In the genomic region with DNA sequence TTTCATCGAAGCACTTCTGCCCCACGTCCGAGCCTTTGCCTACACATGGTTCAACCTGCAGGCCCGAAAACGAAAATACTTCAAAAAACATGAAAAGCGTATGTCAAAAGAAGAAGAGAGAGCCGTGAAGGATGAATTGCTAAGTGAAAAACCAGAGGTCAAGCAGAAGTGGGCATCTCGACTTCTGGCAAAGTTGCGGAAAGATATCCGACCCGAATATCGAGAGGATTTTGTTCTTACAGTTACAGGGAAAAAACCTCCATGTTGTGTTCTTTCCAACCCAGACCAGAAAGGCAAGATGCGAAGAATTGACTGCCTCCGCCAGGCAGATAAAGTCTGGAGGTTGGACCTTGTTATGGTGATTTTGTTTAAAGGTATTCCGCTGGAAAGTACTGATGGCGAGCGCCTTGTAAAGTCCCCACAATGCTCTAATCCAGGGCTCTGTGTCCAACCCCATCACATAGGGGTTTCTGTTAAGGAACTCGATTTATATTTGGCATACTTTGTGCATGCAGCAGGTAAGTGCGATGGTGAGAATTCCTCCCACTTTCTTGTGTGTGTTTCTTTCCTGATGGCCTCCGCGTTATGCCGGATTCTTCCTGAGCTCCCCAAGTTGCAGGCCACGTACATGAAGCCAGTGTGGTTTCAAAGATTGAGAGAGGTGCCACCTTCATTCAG, we compare ENCODE assay signal across 17 cellular contexts. TPM values are rescaled to one million over a fixed set of nuclear protein-coding genes. Genes with fewer than 3 reads are reported as not detected.
DNase-seq lines count a peak whose midpoint lies in the region; ATAC-seq, FAIRE-seq and TF ChIP-seq lines count a peak whose summit lies in the region.
"Had no signal": no experiment of that assay in that cellular context is flagged by ENCODE, and none has a peak within 500 bp of the region (broad histone marks: within the 10 kb centered on the region; RNA-seq: fewer than 3 reads in every experiment).

No MANE protein-coding gene starts in this region.

- no peaks in the 10 kb centered on the region; the same call in 2 of the 3 replicates for H3K9me3 Mint-ChIP-seq in GM23338
- H3K9me3 Mint-ChIP-seq in astrocyte (ENCODE audit: unreplicated experiment): no peaks in the 10 kb centered on the region
- no peaks in the 10 kb centered on the region for H3K9me3 Mint-ChIP-seq in stimulated activated memory B cell treated with anti-CD40 and anti-IgM and Interleukin-4, amounts not matched to agents 10 μg/mL and 1 μg/mL and 100 μg/mL, for 72 hours
- H3K9me3 Mint-ChIP-seq: activated naive CD4-positive, alpha-beta T cell treated with anti-CD3 and anti-CD28 coated beads for 36 hours; CD8-positive, alpha-beta T cell had no signal

- H3K36me3 Mint-ChIP-seq in GM23338 (ENCODE audit: low read depth) (peaks cover 3% of the 10 kb centered on the region; the same call in 1 of the 3 replicates), astrocyte (ENCODE audit: low read depth, unreplicated experiment) (peaks cover 3% of the 10 kb centered on the region)
- no peaks in the 10 kb centered on the region for H3K36me3 Mint-ChIP-seq in stimulated activated memory B cell treated with anti-CD40 and anti-IgM and Interleukin-4, amounts not matched to agents 10 μg/mL and 1 μg/mL and 100 μg/mL, for 72 hours

- peaks cover 24% of the 10 kb centered on the region for H3K4me1 ChIP-seq in GM23338 (ENCODE audit: insufficient read depth)
- H3K4me1 ChIP-seq in astrocyte (ENCODE audit: insufficient read depth, low read length): no peaks in the 10 kb centered on the region

- H3K27me3 Mint-ChIP-seq in GM23338 (ENCODE audit: insufficient read depth, low read depth, poor library complexity) (peaks cover 15% of the 10 kb centered on the region), astrocyte (ENCODE audit: low read depth, unreplicated experiment) (peaks cover 16% of the 10 kb centered on the region)
- H3K27me3 Mint-ChIP-seq in stimulated activated memory B cell treated with anti-CD40 and anti-IgM and Interleukin-4, amounts not matched to agents 10 μg/mL and 1 μg/mL and 100 μg/mL, for 72 hours: peaks cover 21% of the 10 kb centered on the region

- H3K4me3 ChIP-seq in GM23338 (no peak overlapping the region), astrocyte (ENCODE audit: insufficient read depth, low read depth, low read length) (no peak overlapping the region)
- H3K4me3 ChIP-seq: smooth muscle cell had no signal

- H3K79me2 ChIP-seq in GM23338 (replicated peaks; ENCODE audit: insufficient read depth): no peaks in the 10 kb centered on the region; the same call in 1 of the 2 replicates
- peaks cover 14% of the 10 kb centered on the region for H3K79me2 ChIP-seq in astrocyte (ENCODE audit: insufficient read depth, low read length)

- no peak for FAIRE-seq in astrocyte (lab: Jason Lieb, UNC)
- FAIRE-seq in H54 (lab: Jason Lieb, UNC): no peak
- FAIRE-seq: endothelial cell of umbilical vein had no signal

- H3K4me1 Mint-ChIP-seq in GM23338 (peaks cover 22% of the 10 kb centered on the region), astrocyte (ENCODE audit: low read depth, unreplicated experiment) (no peaks in the 10 kb centered on the region)
- peaks cover 5% of the 10 kb centered on the region for H3K4me1 Mint-ChIP-seq in stimulated activated memory B cell treated with anti-CD40 and anti-IgM and Interleukin-4, amounts not matched to agents 10 μg/mL and 1 μg/mL and 100 μg/mL, for 72 hours

- H3K9ac ChIP-seq in astrocyte (ENCODE audit: low read length): no peak overlapping the region

- H3K27ac ChIP-seq in GM23338 (ENCODE audit: low read depth) (no peak overlapping the region), astrocyte (ENCODE audit: low read depth, low read length) (no peak overlapping the region), substantia nigra (ENCODE audit: low read depth, low read length, poor library complexity, severe bottlenecking) (peak overlapping the region; percentile 75)
- H3K27ac ChIP-seq: foreskin keratinocyte had no signal

- H2AFZ ChIP-seq in GM23338 (0 out of 2 replicates have a peak overlapping the region, but pooled peaks have one; percentile 19), astrocyte (ENCODE audit: low read depth, low read length) (no peak overlapping the region)

- H3K4me2 ChIP-seq in GM23338 (0 out of 2 replicates have a peak overlapping the region, but pooled peaks have one; percentile 33), astrocyte (ENCODE audit: low read length) (peak overlapping the region; percentile 51)
- H3K4me2 ChIP-seq: smooth muscle cell had no signal

- no peak overlapping the region for H3K27ac Mint-ChIP-seq in GM23338
- no peak overlapping the region for H3K27ac Mint-ChIP-seq in astrocyte (ENCODE audit: unreplicated experiment)
- no peak overlapping the region for H3K27ac Mint-ChIP-seq in stimulated activated memory B cell treated with anti-CD40 and anti-IgM and Interleukin-4, amounts not matched to agents 10 μg/mL and 1 μg/mL and 100 μg/mL, for 72 hours
- H3K27ac Mint-ChIP-seq: activated naive CD4-positive, alpha-beta T cell treated with anti-CD3 and anti-CD28 coated beads for 36 hours; CD8-positive, alpha-beta T cell had no signal

- H3K27me3 ChIP-seq in GM23338 (ENCODE audit: insufficient read depth) (peaks cover 42% of the 10 kb centered on the region), astrocyte (ENCODE audit: insufficient read depth, low read length) (no peaks in the 10 kb centered on the region)
- H3K27me3 ChIP-seq: foreskin keratinocyte had no signal

- H4K20me1 ChIP-seq in GM23338 (replicated peaks; ENCODE audit: insufficient read depth) (peaks cover 8% of the 10 kb centered on the region; the same call in 1 of the 2 replicates), astrocyte (ENCODE audit: insufficient read depth, low read length) (no peaks in the 10 kb centered on the region)

- H3K4me3 Mint-ChIP-seq in GM23338: no peak overlapping the region
- no peak overlapping the region for H3K4me3 Mint-ChIP-seq in astrocyte (ENCODE audit: unreplicated experiment)
- no peak overlapping the region for H3K4me3 Mint-ChIP-seq in stimulated activated memory B cell treated with anti-CD40 and anti-IgM and Interleukin-4, amounts not matched to agents 10 μg/mL and 1 μg/mL and 100 μg/mL, for 72 hours
- H3K4me3 Mint-ChIP-seq: activated naive CD4-positive, alpha-beta T cell treated with anti-CD3 and anti-CD28 coated beads for 36 hours; CD8-positive, alpha-beta T cell had no signal

- no peak for TF ChIP-seq CTCF in GM23338 (conservative IDR thresholded peaks at IDR 0.05; ENCODE audit: low read depth in 2 of 2)
- no peak for TF ChIP-seq CTCF in astrocyte (IDR thresholded peaks at IDR 0.05; ENCODE audit: insufficient read depth, low read depth, low read length)

- TF ChIP-seq POLR2A in H54 (IDR thresholded peaks at IDR 0.05; ENCODE audit: low read depth, low read length): no peak

- H3K9me3 ChIP-seq in astrocyte (ENCODE audit: insufficient read depth, low read depth, low read length): no peaks in the 10 kb centered on the region

- ATAC-seq in GM23338 (peak; percentile 75), HG02571 (IDR thresholded peaks at IDR 0.05; ENCODE audit: unreplicated experiment) (no peak)
- ATAC-seq in stimulated activated memory B cell treated with anti-CD40 and anti-IgM and Interleukin-4, amounts not matched to agents 10 μg/mL and 1 μg/mL and 100 μg/mL, for 72 hours: no peak
- ATAC-seq: CD8-positive, alpha-beta T cell; foreskin keratinocyte had no signal

- DNase-seq in GM23338 (ENCODE audit: low spot score) (peak; percentile 64), astrocyte (ENCODE audit: low read depth) (no peak), medulla oblongata (ENCODE audit: extremely low spot score) (peak; percentile 41), substantia nigra (lab: John Stamatoyannopoulos, UW) (peak in 6 of 49 donors; percentile 15 to 47 (median 24)), H54 (ENCODE audit: insufficient read length, low spot score) (no peak), NCI-H1105 (lab: John Stamatoyannopoulos, UW) (no peak)
- DNase-seq: activated CD4-positive, alpha-beta T cell treated with anti-CD3 and anti-CD28 coated beads, Interleukin-2, amount 50 U/mL, for 1 hour; activated naive CD4-positive, alpha-beta T cell treated with anti-CD3 and anti-CD28 coated beads for 36 hours; CD8-positive, alpha-beta T cell; cortex of kidney; DND-41; foreskin keratinocyte; NCI-H1417 had no signal

- H3K36me3 ChIP-seq in GM23338 (ENCODE audit: insufficient read depth) (no peaks in the 10 kb centered on the region), astrocyte (ENCODE audit: insufficient read depth, low read length) (no peaks in the 10 kb centered on the region)

- H3K9me2 ChIP-seq in GM23338 (ENCODE audit: insufficient read depth): no peaks in the 10 kb centered on the region

- H3F3A ChIP-seq in GM23338 (replicated peaks; ENCODE audit: low read depth): no peaks in the 10 kb centered on the region

TF ChIP-seq in GM23338, 12 proteins besides CTCF, POLR2A, EP300 and RAD21 (continues in another document):
- no peak for TF ChIP-seq ZNF331 (CRISPR knock-in tag; IDR thresholded peaks at IDR 0.05; ENCODE audit: low read depth)
- TF ChIP-seq JUNB (IDR thresholded peaks at IDR 0.05; ENCODE audit: unreplicated experiment): no peak
- TF ChIP-seq ZNF114 (CRISPR knock-in tag; IDR thresholded peaks at IDR 0.05): no peak
- TF ChIP-seq STAT1 (IDR thresholded peaks at IDR 0.05; ENCODE audit: unreplicated experiment): no peak
- TF ChIP-seq EZH2 (IDR thresholded peaks at IDR 0.05; ENCODE audit: low read depth, unreplicated experiment): no peak
- TF ChIP-seq CREB1 (CRISPR knock-in tag; IDR thresholded peaks at IDR 0.05; ENCODE audit: low read depth): no peak
- no peak for TF ChIP-seq EZH2phosphoT487 (IDR thresholded peaks at IDR 0.05; ENCODE audit: unreplicated experiment)
- TF ChIP-seq, protein P1, sequence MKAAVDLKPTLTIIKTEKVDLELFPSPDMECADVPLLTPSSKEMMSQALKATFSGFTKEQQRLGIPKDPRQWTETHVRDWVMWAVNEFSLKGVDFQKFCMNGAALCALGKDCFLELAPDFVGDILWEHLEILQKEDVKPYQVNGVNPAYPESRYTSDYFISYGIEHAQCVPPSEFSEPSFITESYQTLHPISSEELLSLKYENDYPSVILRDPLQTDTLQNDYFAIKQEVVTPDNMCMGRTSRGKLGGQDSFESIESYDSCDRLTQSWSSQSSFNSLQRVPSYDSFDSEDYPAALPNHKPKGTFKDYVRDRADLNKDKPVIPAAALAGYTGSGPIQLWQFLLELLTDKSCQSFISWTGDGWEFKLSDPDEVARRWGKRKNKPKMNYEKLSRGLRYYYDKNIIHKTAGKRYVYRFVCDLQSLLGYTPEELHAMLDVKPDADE (IDR thresholded peaks at IDR 0.05): no peak

RNA-seq across cellular contexts. Expression of a gene that starts 5.9 kb away (rescaled TPM):
- 0.97 and 2.5 TPM in 2 replicates for total RNA-seq in GM23338 (2014; rRNA removed; shearing (Covaris generic))
- polyA plus RNA-seq in GM23338 (2016; fragmentation: Nextera tagmentation; extraction: Ambion mirVana): 2.1 and 2.3 TPM in 2 replicates
- 4.6 and 7.2 TPM in 2 replicates for total RNA-seq in astrocyte

Comparison
In these comparisons a context has a peak if more than half of its experiments do, and no peak if none do; other contexts are left out.
1. DNase-seq: peak in GM23338 (single experiment) and medulla oblongata (single experiment); none in astrocyte (single experiment), H54 (single experiment) and NCI-H1105 (single experiment).